ENCODE assay signal across 8 cellular contexts in the genomic region with DNA sequence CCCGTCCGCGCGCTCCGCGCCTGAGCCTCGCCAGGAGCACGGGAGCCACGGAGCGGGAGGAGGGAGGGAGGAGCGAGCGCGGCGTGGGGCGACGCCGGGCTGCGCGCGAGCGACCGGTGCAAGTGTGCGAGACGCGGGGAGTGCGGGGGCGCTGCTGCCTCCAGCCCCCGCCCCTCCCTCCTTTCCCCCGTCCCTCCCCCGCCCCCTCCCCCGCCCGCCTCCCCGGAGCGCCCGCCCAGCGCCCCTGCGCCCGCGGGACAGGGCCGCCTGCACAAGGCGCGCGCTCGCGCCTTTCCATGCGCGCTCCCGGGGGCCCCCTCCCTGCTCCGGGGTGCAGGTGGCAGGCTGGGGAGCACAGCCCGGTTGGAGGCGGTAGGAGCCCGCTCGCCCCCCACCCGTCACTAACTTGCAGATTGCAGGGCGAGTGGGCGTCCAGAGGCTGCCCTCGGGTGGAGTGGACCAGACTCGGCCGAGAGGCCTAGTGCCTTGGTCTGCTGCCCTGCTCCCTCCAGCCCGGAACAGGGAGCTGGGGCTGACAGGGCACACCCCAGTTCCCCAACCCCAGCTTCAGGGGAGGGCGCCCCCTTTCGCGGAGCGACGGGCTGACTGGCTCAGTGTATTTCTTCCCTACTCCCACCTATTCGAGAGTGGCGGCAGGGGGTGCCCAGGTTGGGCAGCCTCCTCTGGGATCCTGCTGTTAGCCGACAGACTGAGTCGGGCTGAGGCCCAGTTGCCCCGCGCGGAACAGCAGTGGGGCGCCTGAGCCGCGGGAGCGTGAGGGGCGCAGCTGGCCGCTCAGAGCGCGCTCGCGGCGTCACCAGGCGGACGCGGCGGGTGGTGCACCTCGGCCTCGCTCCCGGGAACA. TPM values are rescaled to one million over a fixed set of nuclear protein-coding genes. Genes with fewer than 3 reads are reported as not detected.
DNase-seq lines count a peak whose midpoint lies in the region; ATAC-seq and TF ChIP-seq lines count a peak whose summit lies in the region.

A gene (minus strand): TSS at position 126 of the 865 bp plus-strand sequence. CDS start 255 bp downstream, outside the sequence.

- TF ChIP-seq CTCF in transverse colon (IDR thresholded peaks at IDR 0.05) = peak; percentile 14 to 47 (median 29)

- no peaks in the 10 kb centered on the region for H3K36me3 ChIP-seq in effector memory CD4-positive, alpha-beta T cell (ENCODE audit: control insufficient read depth, insufficient read depth, low read length)
- no peaks in the 10 kb centered on the region for H3K36me3 ChIP-seq in transverse colon

- peak; percentile 54 for DNase-seq in NCI-H2227 (lab: John Stamatoyannopoulos, UW; ENCODE audit: unreplicated experiment)
- no peak for DNase-seq in NCI-H2227 treated with DMSO at 0.1 percent for 48 hours (lab: John Stamatoyannopoulos, UW)
- peak; percentile 59 to 61 for DNase-seq in activated CD4-positive, alpha-beta T cell treated with anti-CD3 and anti-CD28 coated beads, Interleukin-2, amount 50 U/mL, for 4 hours
- DNase-seq in effector memory CD4-positive, alpha-beta T cell = peak; percentile 23 to 60 (median 57)
- DNase-seq in naive B cell = no peak
- DNase-seq in transverse colon = no peak
- no peak for DNase-seq in 8988T
- no peak for DNase-seq in NCI-H524 treated with DMSO at 0.1 percent for 48 hours (lab: John Stamatoyannopoulos, UW)

- H3K27ac ChIP-seq in effector memory CD4-positive, alpha-beta T cell (ENCODE audit: insufficient read depth, low read length, poor library complexity, severe bottlenecking) = peak within 1 kb of the TSS; percentile 53
- no peak within 1 kb of the TSS for H3K27ac ChIP-seq in transverse colon

- no peaks in the 10 kb centered on the region for H3K9me3 ChIP-seq in effector memory CD4-positive, alpha-beta T cell (ENCODE audit: control insufficient read depth, low read length)
- H3K9me3 ChIP-seq in transverse colon = no peaks in the 10 kb centered on the region

- H3K4me3 Mint-ChIP-seq in naive B cell = peak within 1 kb of the TSS in 7 of 8 donors; percentile 60 to 84 (median 81)

- no peak for TF ChIP-seq POLR2A in transverse colon (IDR thresholded peaks at IDR 0.05)

- peak within 1 kb of the TSS; percentile 83 for H3K4me3 ChIP-seq in effector memory CD4-positive, alpha-beta T cell (ENCODE audit: insufficient read depth, low read depth, low read length, poor library complexity, severe bottlenecking)
- H3K4me3 ChIP-seq in transverse colon = peak within 1 kb of the TSS in 2 of 4 donors; percentile 20 to 38

- no peak within 1 kb of the TSS for H3K27ac Mint-ChIP-seq in naive B cell

- H3K4me1 ChIP-seq in effector memory CD4-positive, alpha-beta T cell (ENCODE audit: control insufficient read depth, insufficient read depth, low read length, poor library complexity, severe bottlenecking) = peaks cover 16% of the 10 kb centered on the region
- peaks cover 0 to 28% (median 23%) of the 10 kb centered on the region in 4 donors for H3K4me1 ChIP-seq in transverse colon

- H3K36me3 Mint-ChIP-seq in naive B cell = peaks cover 7 to 8% of the 10 kb centered on the region in 2 donors

- peaks cover 4 to 17% (median 12%) of the 10 kb centered on the region in 3 donors for H3K4me1 Mint-ChIP-seq in naive B cell

- WGBS in transverse colon (ENCODE audit: low coverage in 1 of 2), 2 donors = 6% methylated on average over 40 of the region's 90 CpGs; no CpG with 5 or more reads in 1 of the 2 donors

- H3K27me3 Mint-ChIP-seq in naive B cell = peaks cover 51 to 82% (median 80%) of the 10 kb centered on the region in 3 donors

- peak; percentile 60 to 66 for ATAC-seq in naive B cell (ENCODE audit: low read depth in 2 of 2)

- H3K9me3 Mint-ChIP-seq in naive B cell = peaks cover 0 to 6% (median 2%) of the 10 kb centered on the region in 7 donors

- intact Hi-C loops in transverse colon (cut with DNase I; ENCODE audit: low total_unique reads) = no loop called here

- in situ Hi-C loops in transverse colon (cut with MboI; ENCODE audit: low pct_ligation_motif_present in 1 of 4, low pct_unique_long_range_greater_than_20kb in 1 of 4, low sequenced_read_pairs in 3 of 4) = loop anchor here in 2 of 4 donors (10.0 to 25.0 kb wide), 4 partner anchors 218 to 582 kb away; no protein-coding TSS in a partner anchor

- no peak for TF ChIP-seq EP300 in transverse colon (IDR thresholded peaks at IDR 0.05; ENCODE audit: low read depth)

- H3K27me3 ChIP-seq in effector memory CD4-positive, alpha-beta T cell (replicated peaks; ENCODE audit: control insufficient read depth, insufficient read depth, low read length, poor library complexity, severe bottlenecking) = no peaks in the 10 kb centered on the region
- H3K27me3 ChIP-seq in transverse colon = peaks cover 85% of the 10 kb centered on the region

RNA-seq across cellular contexts. Expression of the gene that starts here (rescaled TPM):
- not detected for polyA plus RNA-seq in naive B cell (ENCODE audit: low read depth in 6 of 6)
- not detected for total RNA-seq in transverse colon

Comparison
In these comparisons a context has a peak if more than half of its experiments do, and no peak if none do; other contexts are left out.
1. DNase-seq: peak in NCI-H2227 (single experiment), activated CD4-positive, alpha-beta T cell treated with anti-CD3 and anti-CD28 coated beads, Interleukin-2, amount 50 U/mL, for 4 hours (2 of 2) and effector memory CD4-positive, alpha-beta T cell (3 of 3); none in NCI-H2227 treated with DMSO at 0.1 percent for 48 hours (single experiment), naive B cell (single experiment), transverse colon (single experiment), 8988T (single experiment) and NCI-H524 treated with DMSO at 0.1 percent for 48 hours (single experiment).
2. Peak in ATAC-seq in naive B cell; RNA of the gene not detected or under 1 TPM.